Comparison of ENCODE assay signal across 15 cellular contexts in the genomic region with DNA sequence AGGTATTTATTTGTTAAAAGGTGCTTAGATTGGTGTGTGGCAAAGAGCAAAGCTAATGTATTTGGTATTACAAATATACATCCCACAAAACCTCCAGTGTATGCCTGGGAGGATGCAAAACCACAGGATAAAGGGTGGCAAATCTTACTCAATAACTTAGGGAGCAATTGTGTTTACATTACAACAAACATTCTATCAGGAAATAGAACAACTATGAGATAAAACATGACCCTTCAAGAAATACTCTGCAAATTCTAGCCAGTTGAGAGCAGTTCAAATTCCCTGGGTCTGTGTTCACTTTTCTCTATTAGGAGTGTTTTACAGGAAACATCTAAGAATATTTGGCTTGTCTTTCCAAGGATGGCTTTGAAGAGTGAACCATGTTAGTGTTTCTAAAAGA.
"Had no signal": no experiment of that assay in that cellular context is flagged by ENCODE, and none has a peak within 500 bp of the region (broad histone marks: within the 10 kb centered on the region; RNA-seq: fewer than 3 reads in every experiment).

No MANE protein-coding gene starts in this region.

- H3K4me2 ChIP-seq: hepatocyte had no signal

- H3K27me3 ChIP-seq: ascending aorta, breast epithelium, hepatocyte, tibial artery had no signal

- H3K4me1 ChIP-seq: ascending aorta, breast epithelium, tibial artery had no signal

- ATAC-seq: left lobe of liver; mucosa of descending colon; naive thymus-derived CD4-positive, alpha-beta T cell had no signal

- DNase-seq: activated CD4-positive, alpha-beta T cell treated with anti-CD3 and anti-CD28 coated beads, Interleukin-2, amount 10 ng/mL, durations not matched to agents 7 days and 5 days; activated CD4-positive, CD25-positive, alpha-beta regulatory T cell; activated CD8-positive, alpha-beta memory T cell treated with anti-CD3 and anti-CD28 coated beads, Interleukin-2, amount 50 U/mL, for 48 hours; mammary epithelial cell; mucosa of descending colon; naive thymus-derived CD4-positive, alpha-beta T cell; occipital lobe; stimulated activated CD4-positive, alpha-beta T cell treated with anti-CD3 and anti-CD28 coated beads, Interleukin-4, amount 100 ng/mL, for 1 hour; stimulated activated naive CD4-positive, alpha-beta T cell; tibial artery had no signal

- H3K4me3 Mint-ChIP-seq: activated CD4-positive, alpha-beta T cell treated with anti-CD3 and anti-CD28 coated beads, Interleukin-2, amount 10 ng/mL, durations not matched to agents 7 days and 5 days; naive thymus-derived CD4-positive, alpha-beta T cell had no signal

- H3K9me3 Mint-ChIP-seq: activated CD4-positive, alpha-beta T cell treated with anti-CD3 and anti-CD28 coated beads, Interleukin-2, amount 10 ng/mL, durations not matched to agents 7 days and 5 days; naive thymus-derived CD4-positive, alpha-beta T cell had no signal

- H3K79me2 ChIP-seq: hepatocyte had no signal

- H2AFZ ChIP-seq: hepatocyte had no signal

- H3K4me3 ChIP-seq: ascending aorta, breast epithelium, hepatocyte, mucosa of descending colon, tibial artery had no signal

- H3K27ac Mint-ChIP-seq: activated CD4-positive, alpha-beta T cell treated with anti-CD3 and anti-CD28 coated beads, Interleukin-2, amount 10 ng/mL, durations not matched to agents 7 days and 5 days had no signal

- H3K4me1 Mint-ChIP-seq: activated CD4-positive, alpha-beta T cell treated with anti-CD3 and anti-CD28 coated beads, Interleukin-2, amount 10 ng/mL, durations not matched to agents 7 days and 5 days had no signal

- H3K27ac ChIP-seq: ascending aorta, breast epithelium, epithelial cell of prostate, hepatocyte, tibial artery had no signal

- H3K27me3 Mint-ChIP-seq: activated CD4-positive, alpha-beta T cell treated with anti-CD3 and anti-CD28 coated beads, Interleukin-2, amount 10 ng/mL, durations not matched to agents 7 days and 5 days; naive thymus-derived CD4-positive, alpha-beta T cell had no signal
